19 cellular contexts compared by ENCODE assay signal in the genomic region with DNA sequence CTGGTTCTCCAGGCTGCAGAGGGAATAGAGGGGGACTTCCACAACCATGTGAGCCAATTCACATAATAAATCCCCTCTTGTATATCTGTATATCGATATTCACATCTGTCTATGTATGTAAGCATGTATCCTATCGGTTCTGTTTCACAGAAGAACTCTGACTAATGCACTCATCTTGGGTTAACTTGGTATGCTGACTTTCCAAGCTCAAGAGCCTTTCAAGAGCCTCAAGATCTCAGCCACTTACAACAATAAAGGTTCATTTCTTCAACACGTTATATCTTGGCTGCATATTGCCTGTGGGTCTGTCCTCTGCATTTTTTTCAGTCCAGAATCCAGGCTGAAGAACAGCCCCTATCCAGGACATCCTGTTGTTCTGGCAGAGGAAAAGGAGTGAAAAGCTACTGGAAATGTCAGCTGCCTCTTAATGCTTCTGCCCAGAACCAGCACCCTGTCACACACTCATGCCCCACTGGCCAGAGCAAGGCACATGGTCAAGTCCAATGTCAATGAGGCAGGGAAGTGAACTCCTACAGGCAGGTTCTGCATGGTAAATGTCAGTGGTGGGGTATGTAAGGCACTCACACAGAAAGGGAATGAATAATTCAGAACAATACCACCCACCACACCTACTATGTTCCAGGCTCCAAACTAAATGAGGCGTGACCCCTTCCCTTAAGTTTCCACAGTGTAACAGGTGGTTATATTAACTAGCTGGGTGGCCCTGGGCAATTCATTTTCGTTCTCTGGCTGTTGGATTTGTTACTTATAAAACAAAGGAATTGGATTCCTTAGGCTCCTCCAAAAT.
"Had no signal": no experiment of that assay in that cellular context is flagged by ENCODE, and none has a peak within 500 bp of the region (broad histone marks: within the 10 kb centered on the region; RNA-seq: fewer than 3 reads in every experiment).

No MANE protein-coding gene starts in this region.

- H3K36me3 Mint-ChIP-seq: activated naive CD4-positive, alpha-beta T cell treated with anti-CD3 and anti-CD28 coated beads, Interleukin-2, amount 10 ng/mL, durations not matched to agents 7 days and 5 days; immature natural killer cell had no signal

- H3K27me3 Mint-ChIP-seq: activated CD4-positive, alpha-beta T cell treated with anti-CD3 and anti-CD28 coated beads, Interleukin-2, amount 10 ng/mL, durations not matched to agents 7 days and 5 days; activated naive CD4-positive, alpha-beta T cell treated with anti-CD3 and anti-CD28 coated beads, Interleukin-2, amount 10 ng/mL, durations not matched to agents 7 days and 5 days had no signal

- H3K9me3 Mint-ChIP-seq: activated T-helper 17 cell treated with anti-CD3 and anti-CD28 coated beads, Interleukin-2, amount 50 U/mL, for 72 hours had no signal

- H3K27ac Mint-ChIP-seq: activated CD4-positive, alpha-beta T cell treated with anti-CD3 and anti-CD28 coated beads, Interleukin-2, amount 10 ng/mL, durations not matched to agents 7 days and 5 days; activated naive CD4-positive, alpha-beta T cell treated with anti-CD3 and anti-CD28 coated beads, Interleukin-2, amount 10 ng/mL, durations not matched to agents 7 days and 5 days; activated T-helper 17 cell treated with anti-CD3 and anti-CD28 coated beads, Interleukin-2, amount 50 U/mL, for 72 hours; immature natural killer cell had no signal

- H3K4me3 Mint-ChIP-seq: activated CD4-positive, alpha-beta T cell treated with anti-CD3 and anti-CD28 coated beads, Interleukin-2, amount 10 ng/mL, durations not matched to agents 7 days and 5 days; activated naive CD4-positive, alpha-beta T cell treated with anti-CD3 and anti-CD28 coated beads, Interleukin-2, amount 10 ng/mL, durations not matched to agents 7 days and 5 days; activated T-helper 17 cell treated with anti-CD3 and anti-CD28 coated beads, Interleukin-2, amount 50 U/mL, for 72 hours; central memory CD8-positive, alpha-beta T cell; immature natural killer cell had no signal

- H3K4me1 Mint-ChIP-seq: activated CD4-positive, alpha-beta T cell treated with anti-CD3 and anti-CD28 coated beads, Interleukin-2, amount 10 ng/mL, durations not matched to agents 7 days and 5 days; activated naive CD4-positive, alpha-beta T cell treated with anti-CD3 and anti-CD28 coated beads, Interleukin-2, amount 10 ng/mL, durations not matched to agents 7 days and 5 days; activated T-helper 17 cell treated with anti-CD3 and anti-CD28 coated beads, Interleukin-2, amount 50 U/mL, for 72 hours; central memory CD8-positive, alpha-beta T cell; immature natural killer cell had no signal

- DNase-seq: activated CD4-positive, alpha-beta T cell treated with anti-CD3 and anti-CD28 coated beads, Interleukin-2, amount 10 ng/mL, durations not matched to agents 7 days and 5 days; activated CD4-positive, CD25-positive, alpha-beta regulatory T cell; activated naive CD4-positive, alpha-beta T cell treated with anti-CD3 and anti-CD28 coated beads, Interleukin-2, amount 10 ng/mL, durations not matched to agents 7 days and 5 days; activated T-cell treated with anti-CD3 and anti-CD28 coated beads for 4 hours; adrenal gland; effector memory CD4-positive, alpha-beta T cell; glutamatergic neuron; immature natural killer cell; left ventricle myocardium superior; posterior cingulate gyrus; right cardiac atrium; spleen; stimulated activated CD4-positive, alpha-beta T cell treated with anti-CD3 and anti-CD28 coated beads, Interleukin-1b, Interleukin-23, amount 100 ng/mL, for 48 hours; stimulated activated naive CD4-positive, alpha-beta T cell; T-helper 2 cell; upper lobe of left lung had no signal

- ATAC-seq: activated T-helper 17 cell treated with anti-CD3 and anti-CD28 coated beads, Interleukin-2, amount 50 U/mL, for 72 hours; left ventricle myocardium superior; right cardiac atrium; SK-N-SH treated with all-trans-retinoic acid at 6 μM for 48 hours had no signal
